Comparison of ENCODE assay signal across 8 cellular contexts in the genomic region with DNA sequence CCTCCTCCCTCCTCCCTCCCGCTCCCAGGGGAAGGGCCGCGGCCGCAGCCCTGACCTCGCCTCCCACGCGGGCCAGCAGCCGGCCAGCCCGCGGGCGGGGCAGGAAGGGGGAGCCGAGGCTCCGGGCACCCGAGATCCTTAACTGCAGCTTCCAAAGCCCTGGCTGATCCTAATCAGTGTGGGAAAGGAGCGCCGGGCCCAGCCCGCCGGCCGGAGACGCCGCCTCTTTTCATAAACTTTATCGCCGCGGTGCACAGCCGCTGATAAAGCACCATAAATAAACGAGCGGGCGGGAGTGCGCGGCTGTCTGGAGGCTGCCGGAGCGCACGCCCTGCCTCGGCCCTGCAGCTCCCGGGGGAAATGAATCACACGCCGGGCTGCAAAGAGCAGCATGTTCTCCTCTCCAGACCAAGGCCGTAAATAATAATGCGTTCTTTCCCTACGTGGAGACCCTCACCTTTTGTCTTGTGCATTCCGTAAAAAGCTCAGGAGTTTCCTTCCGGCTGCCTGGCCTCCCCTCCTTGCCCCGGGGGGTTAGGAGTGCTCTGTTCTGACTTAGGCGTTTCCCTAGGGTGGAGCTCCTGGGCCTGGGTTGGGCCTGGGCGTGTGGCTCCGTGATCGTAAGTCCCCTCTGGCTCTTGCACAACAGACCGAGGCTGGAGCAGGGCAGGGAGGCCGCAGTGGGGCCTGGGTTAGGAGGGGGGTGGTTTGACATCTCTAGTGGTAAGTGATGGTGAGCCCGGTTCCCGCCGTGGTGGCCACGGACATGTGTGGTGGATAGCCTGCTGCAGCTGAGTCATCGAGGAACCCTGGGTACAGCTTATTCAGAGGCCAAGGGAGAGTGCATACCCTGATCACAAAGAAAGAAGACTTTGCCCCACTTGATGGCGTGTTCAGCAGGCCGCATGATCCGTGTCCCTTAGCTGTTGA.
DNase-seq lines count a peak whose midpoint lies in the region; ATAC-seq and TF ChIP-seq lines count a peak whose summit lies in the region.

No MANE protein-coding gene starts in this region.

- DNase-seq in COLO829 (ENCODE audit: low spot score) = peak; percentile 96
- DNase-seq in PC-9 = peak; percentile 98
- peak; percentile 83 to 87 (median 87) for DNase-seq in body of pancreas
- no peak for DNase-seq in iPS DF 6.9 (ENCODE audit: low read depth, low spot score)
- peak; percentile 92 for DNase-seq in renal cortical epithelial cell (ENCODE audit: low read depth)
- no peak for DNase-seq in superior temporal gyrus (ENCODE audit: extremely low spot score)

- H3K4me1 ChIP-seq in PC-9 (replicated peaks; ENCODE audit: insufficient read depth) = peaks cover 40% of the 10 kb centered on the region
- peaks cover 38% of the 10 kb centered on the region for H3K4me1 ChIP-seq in body of pancreas
- H3K4me1 ChIP-seq in iPS DF 6.9 (ENCODE audit: control insufficient read depth, insufficient read depth, low read length) = no peaks in the 10 kb centered on the region; the same call in 1 of the 2 replicates

- POLR2A ChIA-PET in PC-9 (lab: Charles Lee; ENCODE audit: unreplicated experiment) = interaction anchor here (0.5 to 1.7 kb wide), 24 partner anchors 23 to 312 kb away, joined by 3 to 68 read pairs (median 5); a partner anchor contains a TSS

- H2AFZ ChIP-seq in PC-9 = 0 out of 2 replicates have a peak overlapping the region, but pooled peaks have one; percentile 22

- peak; percentile 39 to 70 (median 69) for TF ChIP-seq POLR2A in body of pancreas (IDR thresholded peaks at IDR 0.05)

- peak overlapping the region; percentile 64 for H3K4me2 ChIP-seq in PC-9

- H3K4me3 ChIP-seq in PC-9 = peak overlapping the region; percentile 35; the same call in 1 of the 2 replicates
- no peak overlapping the region for H3K4me3 ChIP-seq in body of pancreas
- H3K4me3 ChIP-seq in iPS DF 6.9 (ENCODE audit: low read length) = peak overlapping the region; percentile 40; the same call in 1 of the 2 replicates

- H3K79me2 ChIP-seq in PC-9 (ENCODE audit: low read depth) = no peaks in the 10 kb centered on the region

- CTCF ChIA-PET in PC-9 (lab: Charles Lee) = interaction anchor here (0.7 to 1.4 kb wide), 5 partner anchors 19 to 222 kb away, joined by 3 to 4 read pairs (median 3); no protein-coding TSS in a partner anchor

- H3K9me3 ChIP-seq in PC-9 (ENCODE audit: insufficient read depth, low read depth) (no peaks in the 10 kb centered on the region), body of pancreas (no peaks in the 10 kb centered on the region), iPS DF 6.9 (ENCODE audit: control insufficient read depth, insufficient read depth, low read length) (no peaks in the 10 kb centered on the region)

- no TSS peak for BruUV-seq in PC-9 (replicated peaks; lab: Mats Ljungman, UMichigan)

- TF ChIP-seq CTCF in PC-9 (conservative IDR thresholded peaks at IDR 0.05) (no peak), body of pancreas (IDR thresholded peaks at IDR 0.05) (peak in 1 of 7 experiments; percentile 1)

- intact Hi-C loops in PC-9 (cut with micrococcal nuclease; ENCODE audit: unreplicated experiment) (loop anchor here (1.0 to 2.0 kb wide), 17 partner anchors 21 to 319 kb away; no protein-coding TSS in a partner anchor), body of pancreas (cut with DNase I) (no loop called here)

- peaks cover 40% of the 10 kb centered on the region for H3F3A ChIP-seq in PC-9 (ENCODE audit: insufficient read depth, low read depth)

- H3K27ac ChIP-seq in PC-9 = peak overlapping the region; percentile 88
- H3K27ac ChIP-seq in body of pancreas = peak overlapping the region; percentile 37 to 94 (median 80)
- no peak overlapping the region for H3K27ac ChIP-seq in iPS DF 6.9 (ENCODE audit: low read length)

- no peaks in the 10 kb centered on the region for H3K9me2 ChIP-seq in PC-9 (ENCODE audit: insufficient read depth)

- H3K36me3 ChIP-seq in PC-9 (ENCODE audit: low read depth) = no peaks in the 10 kb centered on the region
- no peaks in the 10 kb centered on the region for H3K36me3 ChIP-seq in body of pancreas (replicated peaks in 1 of 2; ENCODE audit: insufficient read depth in 1 of 2, low read depth in 2 of 2)
- no peaks in the 10 kb centered on the region for H3K36me3 ChIP-seq in iPS DF 6.9 (ENCODE audit: control insufficient read depth, insufficient read depth, low read length)

- H3K27me3 ChIP-seq in PC-9 (ENCODE audit: insufficient read depth, low read depth) (no peaks in the 10 kb centered on the region), body of pancreas (no peaks in the 10 kb centered on the region), iPS DF 6.9 (ENCODE audit: control insufficient read depth, insufficient read depth, low read length) (no peaks in the 10 kb centered on the region)

- 6% methylated on average over 48 to 53 of the region's 57 CpGs for WGBS in body of pancreas, 2 donors
- WGBS in iPS DF 6.9 (ENCODE audit: insufficient coverage, insufficient read length) = no CpG with 5 or more reads among the region's 57 CpGs

- no peaks in the 10 kb centered on the region for H4K20me1 ChIP-seq in PC-9 (ENCODE audit: insufficient read depth)

- ATAC-seq in GM19397 (IDR thresholded peaks at IDR 0.05; ENCODE audit: unreplicated experiment) (peak; percentile 73), HG03565 (IDR thresholded peaks at IDR 0.05; ENCODE audit: unreplicated experiment) (peak; percentile 43), body of pancreas (peak; percentile 83)

Comparison
In these comparisons a context has a peak if more than half of its experiments do, and no peak if none do; other contexts are left out.
1. DNase-seq: peak in COLO829 (single experiment), PC-9 (2 of 2), body of pancreas (4 of 4) and renal cortical epithelial cell (single experiment); none in iPS DF 6.9 (single experiment) and superior temporal gyrus (single experiment).
2. H3K4me3 ChIP-seq: peak in PC-9 (single experiment) and iPS DF 6.9 (single experiment); none in body of pancreas (0 of 2).
3. Peak in every context shown above with its lines, with median percentiles within 50 percentile points of each other: ATAC-seq.